1 cellular context compared by ENCODE assay signal in genomic region chr7:816300-816750, GRCh38.
TF ChIP-seq lines count a peak whose summit lies in the region.

No MANE protein-coding gene starts in this region.

TF ChIP-seq in GM12878, 131 proteins besides CTCF, POLR2A, EP300 and RAD21 (continued from another document):
- TF ChIP-seq IRF3 (IDR thresholded peaks at IDR 0.05) (peak; percentile 63; the same call in 1 of the 2 replicates), RFX5 (IDR thresholded peaks at IDR 0.05; ENCODE audit: low read depth, low read length) (0 out of 2 replicates have a peak, but pooled peaks have one; percentile 41), BHLHE40 (IDR thresholded peaks at IDR 0.05; ENCODE audit: borderline replicate concordance in 1 of 2, low read depth in 2 of 2, low read length in 1 of 2) (peak; percentile 10 to 67; a peak in 1 of 4 replicates), SP1 (IDR thresholded peaks at IDR 0.05; ENCODE audit: low read depth, low read length) (peak; percentile 96), FOS (IDR thresholded peaks at IDR 0.05; ENCODE audit: borderline replicate concordance, extremely low read depth, insufficient read length) (peak; percentile 50), CHD2 (IDR thresholded peaks at IDR 0.05; ENCODE audit: borderline replicate concordance, low read depth, low read length) (peak; percentile 84), ATF3 (IDR thresholded peaks at IDR 0.05; ENCODE audit: borderline replicate concordance, extremely low read depth, low read depth, low read length) (no peak), CREB1 (IDR thresholded peaks at IDR 0.05; ENCODE audit: low read depth) (peak; percentile 79), SMAD5 (IDR thresholded peaks at IDR 0.05; ENCODE audit: low read depth) (no peak), TCF7 (IDR thresholded peaks at IDR 0.05; ENCODE audit: borderline replicate concordance) (no peak), CREM (IDR thresholded peaks at IDR 0.05; ENCODE audit: low read depth) (0 out of 2 replicates have a peak, but pooled peaks have one; percentile 47), SKIL (IDR thresholded peaks at IDR 0.05; ENCODE audit: low read depth, poor library complexity, severe bottlenecking) (no peak)
TF ChIP-seq in GM12878: peak in this region for 11.
